ENCODE assay signal across 12 cellular contexts in the genomic region with DNA sequence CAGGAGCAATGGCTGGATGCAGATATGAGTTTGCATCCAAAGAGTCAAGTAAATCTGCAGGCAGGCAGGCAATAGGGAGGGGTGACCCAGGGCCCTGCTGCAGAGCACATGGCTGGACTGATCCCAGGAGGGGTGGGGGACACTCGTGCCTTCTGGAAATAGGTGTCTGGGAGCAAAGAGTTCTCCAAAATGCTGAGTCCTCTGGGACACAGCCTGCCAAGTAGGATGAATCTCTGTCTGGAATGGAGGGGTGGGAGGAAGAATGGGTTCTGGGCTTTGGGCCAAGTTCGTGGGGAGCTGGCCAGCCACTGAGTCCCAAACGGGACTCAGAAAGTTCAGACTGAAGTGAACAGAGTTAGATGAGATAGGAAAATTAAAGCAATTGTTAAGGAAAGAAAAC.
DNase-seq lines count a peak whose midpoint lies in the region; ATAC-seq and TF ChIP-seq lines count a peak whose summit lies in the region.
"Had no signal": no experiment of that assay in that cellular context is flagged by ENCODE, and none has a peak within 500 bp of the region (broad histone marks: within the 10 kb centered on the region; RNA-seq: fewer than 3 reads in every experiment).

No MANE protein-coding gene starts in this region.

- no TSS peak for BruUV-seq in PC-3 (replicated peaks; lab: Mats Ljungman, UMichigan)

- peak overlapping the region; percentile 25 for H3K27ac ChIP-seq in PC-3 (ENCODE audit: low read length)
- H3K27ac ChIP-seq in fibroblast of lung (ENCODE audit: insufficient read depth, low read length), result peak overlapping the region; percentile 37

- no peak for TF ChIP-seq CTCF in PC-3 (conservative IDR thresholded peaks at IDR 0.05; ENCODE audit: low read depth, low read length)
- TF ChIP-seq CTCF in fibroblast of lung (conservative IDR thresholded peaks at IDR 0.05 in 1 of 2, IDR thresholded peaks at IDR 0.05 in 1 of 2; ENCODE audit: low read depth in 1 of 2, low read length in 2 of 2), result no peak
- no peak for TF ChIP-seq CTCF in nephron (IDR thresholded peaks at IDR 0.05; ENCODE audit: unreplicated experiment in 3 of 3)

- H3K4me1 Mint-ChIP-seq in nephron, result peaks cover 36% of the 10 kb centered on the region

- H3K79me2 ChIP-seq in PC-3 (ENCODE audit: low read length) (no peaks in the 10 kb centered on the region), fibroblast of lung (ENCODE audit: control insufficient read depth, insufficient read depth, low read length) (no peaks in the 10 kb centered on the region)

- POLR2A ChIA-PET in PC-3 (lab: Charles Lee; ENCODE audit: unreplicated experiment), result no interaction called here

- H3K27ac Mint-ChIP-seq in nephron, result peak overlapping the region in 2 of 3 experiments; percentile 48 to 76
- H3K27ac Mint-ChIP-seq: activated naive CD8-positive, alpha-beta T cell had no signal

- ATAC-seq in PC-3 (no peak), HG02981 (IDR thresholded peaks at IDR 0.05; ENCODE audit: unreplicated experiment) (no peak), HG02571 (IDR thresholded peaks at IDR 0.05; ENCODE audit: unreplicated experiment) (no peak)
- ATAC-seq: Panc1 had no signal

- H3K9me3 ChIP-seq in PC-3 (ENCODE audit: low read length), result no peaks in the 10 kb centered on the region
- H3K9me3 ChIP-seq in fibroblast of lung (ENCODE audit: control insufficient read depth, insufficient read depth, low read depth, low read length), result no peaks in the 10 kb centered on the region

- H3K9ac ChIP-seq in PC-3 (ENCODE audit: low read length) (no peak overlapping the region), fibroblast of lung (ENCODE audit: insufficient read depth, low read length) (no peak overlapping the region)

- no peaks in the 10 kb centered on the region for H3K9me2 ChIP-seq in PC-3 (replicated peaks; ENCODE audit: low read length)

- H3K36me3 ChIP-seq in PC-3 (ENCODE audit: low read depth, low read length), result no peaks in the 10 kb centered on the region
- H3K36me3 ChIP-seq in fibroblast of lung (ENCODE audit: control insufficient read depth, insufficient read depth, low read length), result no peaks in the 10 kb centered on the region

- no peaks in the 10 kb centered on the region for H3F3A ChIP-seq in PC-3 (ENCODE audit: low read length, unreplicated experiment)

- no peaks in the 10 kb centered on the region for H3K36me3 Mint-ChIP-seq in nephron (ENCODE audit: low read depth)
- H3K36me3 Mint-ChIP-seq: activated naive CD8-positive, alpha-beta T cell had no signal

- H3K4me3 ChIP-seq in PC-3 (ENCODE audit: low read length) (no peak overlapping the region), fibroblast of lung (replicated peaks in 1 of 4; ENCODE audit: control extremely low read depth in 1 of 4, insufficient read depth in 1 of 4, low read depth in 3 of 4, low read length in 4 of 4) (no peak overlapping the region)

- no peaks in the 10 kb centered on the region for H3K27me3 ChIP-seq in PC-3 (ENCODE audit: low read length)
- H3K27me3 ChIP-seq in fibroblast of lung (ENCODE audit: control insufficient read depth, insufficient read depth, low read length), result no peaks in the 10 kb centered on the region

- CTCF ChIA-PET in PC-3 (lab: Charles Lee), result no interaction called here

- H3K27me3 Mint-ChIP-seq in nephron (ENCODE audit: low read depth), result peaks cover 5% of the 10 kb centered on the region

- H3K4me3 Mint-ChIP-seq in nephron, result no peak overlapping the region
- H3K4me3 Mint-ChIP-seq: activated naive CD8-positive, alpha-beta T cell had no signal

- no peaks in the 10 kb centered on the region for H3K9me3 Mint-ChIP-seq in nephron

- H3K4me2 ChIP-seq in PC-3 (ENCODE audit: low read length), result no peak overlapping the region
- H3K4me2 ChIP-seq in fibroblast of lung (ENCODE audit: extremely low read depth, insufficient read depth, low read length), result peak overlapping the region; percentile 69

- DNase-seq in AG08395 (ENCODE audit: low spot score) (peak; percentile 90), PC-3 (peak; percentile 38), fibroblast of lung (ENCODE audit: low read depth in 2 of 2) (peak; percentile 67 to 90)
- DNase-seq in stimulated activated naive CD4-positive, alpha-beta T cell treated with Interleukin-2 at 50 U/mL for 16 hours (lab: John Stamatoyannopoulos, UW), result no peak
- no peak for DNase-seq in activated effector memory CD4-positive, alpha-beta T cell treated with anti-CD3 and anti-CD28 coated beads, Interleukin-2, amount 50 U/mL, for 16 hours
- DNase-seq: activated CD4-positive, alpha-beta T cell treated with anti-CD3 and anti-CD28 coated beads for 1 hour; NCI-H1436 had no signal

- intact Hi-C loops in PC-3 (cut with micrococcal nuclease), result no loop called here

- H4K20me1 ChIP-seq in PC-3 (ENCODE audit: low read length) (no peaks in the 10 kb centered on the region), fibroblast of lung (ENCODE audit: control insufficient read depth, extremely low read depth, insufficient read depth, low read length) (no peaks in the 10 kb centered on the region)

- H2AFZ ChIP-seq in PC-3 (ENCODE audit: low read length), result no peak overlapping the region
- peak overlapping the region; percentile 5 for H2AFZ ChIP-seq in fibroblast of lung (ENCODE audit: low read length)

- H3K4me1 ChIP-seq in PC-3 (ENCODE audit: insufficient read depth, low read length) (peaks cover 32% of the 10 kb centered on the region), fibroblast of lung (ENCODE audit: control insufficient read depth, extremely low read depth, insufficient read depth, low read length) (peaks cover 17% of the 10 kb centered on the region)

Comparison
In these comparisons a context has a peak if more than half of its experiments do, and no peak if none do; other contexts are left out.
1. DNase-seq: peak in AG08395 (single experiment), PC-3 (single experiment) and fibroblast of lung (2 of 2); none in stimulated activated naive CD4-positive, alpha-beta T cell treated with Interleukin-2 at 50 U/mL for 16 hours (single experiment) and activated effector memory CD4-positive, alpha-beta T cell treated with anti-CD3 and anti-CD28 coated beads, Interleukin-2, amount 50 U/mL, for 16 hours (single experiment).